Comparison of ENCODE assay signal across 16 cellular contexts in the genomic region with DNA sequence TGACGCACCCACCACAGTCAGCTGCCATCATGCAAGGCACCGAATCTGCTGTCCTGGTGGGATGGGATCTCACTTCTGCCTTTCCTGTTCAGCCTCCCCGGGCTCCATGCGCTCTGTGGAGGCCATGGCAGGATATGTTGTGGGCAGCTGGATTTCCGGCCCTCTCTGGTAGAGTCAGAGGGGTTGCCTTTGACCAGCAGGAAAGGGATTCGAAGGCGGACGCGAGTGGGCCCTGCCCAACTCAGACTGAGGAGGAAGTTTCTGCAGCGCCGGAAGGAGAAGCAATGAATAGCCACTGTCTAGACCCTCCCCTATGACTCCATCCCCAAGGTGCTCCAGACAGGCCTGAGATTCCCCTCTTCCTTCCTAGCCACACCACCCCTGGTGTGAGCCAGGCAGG. TPM values are rescaled to one million over a fixed set of nuclear protein-coding genes. Genes with fewer than 3 reads are reported as not detected.
DNase-seq lines count a peak whose midpoint lies in the region; ATAC-seq and TF ChIP-seq lines count a peak whose summit lies in the region.
"Had no signal": no experiment of that assay in that cellular context is flagged by ENCODE, and none has a peak within 500 bp of the region (broad histone marks: within the 10 kb centered on the region; RNA-seq: fewer than 3 reads in every experiment).

No MANE protein-coding gene starts in this region.

- H3K9ac ChIP-seq in neuronal stem cell (ENCODE audit: low read depth, low read length, poor library complexity): peak overlapping the region; percentile 3
- no peak overlapping the region for H3K9ac ChIP-seq in Karpas-422 (ENCODE audit: low read length)

- H3K36me3 Mint-ChIP-seq in glutamatergic neuron (ENCODE audit: unreplicated experiment): no peaks in the 10 kb centered on the region

- peak overlapping the region; percentile 63 for H3K23ac ChIP-seq in neuronal stem cell (ENCODE audit: low read depth, low read length, poor library complexity)

- peak overlapping the region; percentile 82 for H3K14ac ChIP-seq in neuronal stem cell (ENCODE audit: low read length)

- peaks cover 2 to 12% of the 10 kb centered on the region in 2 donors for H3K4me1 ChIP-seq in adrenal gland (replicated peaks in 1 of 2)
- H3K4me1 ChIP-seq in neuronal stem cell (ENCODE audit: control insufficient read depth in 2 of 2, insufficient read depth in 1 of 2, low read depth in 1 of 2, low read length in 2 of 2): peaks cover 0 to 10% of the 10 kb centered on the region in 2 donors
- peaks cover 2 to 13% (median 8%) of the 10 kb centered on the region in 4 donors for H3K4me1 ChIP-seq in transverse colon
- no peaks in the 10 kb centered on the region for H3K4me1 ChIP-seq in HAP-1
- peaks cover 2% of the 10 kb centered on the region; the same call in 1 of the 2 replicates for H3K4me1 ChIP-seq in Karpas-422 (ENCODE audit: low read length)
- H3K4me1 ChIP-seq: colonic mucosa had no signal

- H2AFZ ChIP-seq in neuronal stem cell (ENCODE audit: low read length) (no peak overlapping the region), Karpas-422 (ENCODE audit: low read length) (no peak overlapping the region)

- H4K91ac ChIP-seq in neuronal stem cell (ENCODE audit: low read depth, low read length, poor library complexity): peak overlapping the region; percentile 13

- ATAC-seq in activated CD4-positive, CD25-positive, alpha-beta regulatory T cell treated with anti-CD3 and anti-CD28 coated beads, Interleukin-2, amount 50 U/mL, for 24 hours: no peak
- ATAC-seq: Panc1 had no signal

- no peaks in the 10 kb centered on the region for H3K79me1 ChIP-seq in neuronal stem cell (ENCODE audit: low read depth, low read length)

- no peak for TF ChIP-seq EP300 in transverse colon (IDR thresholded peaks at IDR 0.05; ENCODE audit: low read depth)

- DNase-seq in adrenal gland (peak in 4 of 7 donors; percentile 32 to 71 (median 58)), glutamatergic neuron (peak; percentile 4), neuronal stem cell (ENCODE audit: low spot score) (no peak), transverse colon (no peak), HAP-1 (ENCODE audit: low spot score in 2 of 2) (no peak), Karpas-422 (no peak)
- DNase-seq: colonic mucosa, DMS79 treated with DMSO at 0.1 percent for 48 hours, NCI-H2029 treated with DMSO at 0.1 percent for 48 hours, NCI-H748 treated with DMSO at 0.1 percent for 48 hours had no signal

- H3K9me2 ChIP-seq in Karpas-422 (replicated peaks; ENCODE audit: insufficient read depth, low read length): no peaks in the 10 kb centered on the region

- no peak overlapping the region for H3K27ac Mint-ChIP-seq in glutamatergic neuron (ENCODE audit: unreplicated experiment)
- H3K27ac Mint-ChIP-seq: activated T-helper 2 cell treated with anti-CD3 and anti-CD28 coated beads, Interferon-gamma antibody, Interleukin-2, Interleukin-4, amounts not matched to agents 10 μg/mL and 5 μg/mL and 100 μg/mL, durations not matched to agents 14 hours and 24 hours and 36 hours had no signal

- peaks cover 4% of the 10 kb centered on the region for H3K27me3 Mint-ChIP-seq in glutamatergic neuron (ENCODE audit: unreplicated experiment)

- H3K27me3 ChIP-seq in adrenal gland (no peaks in the 10 kb centered on the region), neuronal stem cell (ENCODE audit: control insufficient read depth in 3 of 3, insufficient read depth in 3 of 3, low read depth in 1 of 3, low read length in 3 of 3) (peaks cover 0 to 37% (median 0%) of the 10 kb centered on the region in 3 experiments), transverse colon (no peaks in the 10 kb centered on the region), HAP-1 (ENCODE audit: low read depth) (no peaks in the 10 kb centered on the region), Karpas-422 (ENCODE audit: low read length) (no peaks in the 10 kb centered on the region)
- H3K27me3 ChIP-seq: colonic mucosa, pancreas had no signal

- H4K8ac ChIP-seq in neuronal stem cell (ENCODE audit: low read depth, low read length): no peak overlapping the region

- H3K4me1 Mint-ChIP-seq in glutamatergic neuron (ENCODE audit: low read depth, unreplicated experiment): peaks cover 7% of the 10 kb centered on the region

- no peaks in the 10 kb centered on the region for H3K9me3 ChIP-seq in adrenal gland (replicated peaks in 1 of 3)
- no peaks in the 10 kb centered on the region for H3K9me3 ChIP-seq in neuronal stem cell (replicated peaks in 1 of 2; ENCODE audit: control insufficient read depth in 2 of 2, insufficient read depth in 1 of 2, low read depth in 1 of 2, low read length in 2 of 2)
- no peaks in the 10 kb centered on the region for H3K9me3 ChIP-seq in transverse colon
- no peaks in the 10 kb centered on the region for H3K9me3 ChIP-seq in HAP-1
- H3K9me3 ChIP-seq in Karpas-422 (ENCODE audit: low read length): no peaks in the 10 kb centered on the region
- H3K9me3 ChIP-seq: colonic mucosa, pancreas had no signal

- H3K4me3 Mint-ChIP-seq in glutamatergic neuron (ENCODE audit: unreplicated experiment): no peak overlapping the region

- in situ Hi-C loops in transverse colon (cut with MboI; ENCODE audit: low pct_ligation_motif_present in 1 of 4, low pct_unique_long_range_greater_than_20kb in 1 of 4, low sequenced_read_pairs in 3 of 4) (no loop called here), HAP-1 (cut with MboI; ENCODE audit: low sequenced_read_pairs) (no loop called here)

- H3K79me2 ChIP-seq in Karpas-422 (ENCODE audit: low read length): no peaks in the 10 kb centered on the region

- H3K9me3 Mint-ChIP-seq in glutamatergic neuron (ENCODE audit: unreplicated experiment): peaks cover 2% of the 10 kb centered on the region
- H3K9me3 Mint-ChIP-seq: activated T-helper 2 cell treated with anti-CD3 and anti-CD28 coated beads, Interferon-gamma antibody, Interleukin-2, Interleukin-4, amounts not matched to agents 10 μg/mL and 5 μg/mL and 100 μg/mL, durations not matched to agents 14 hours and 24 hours and 36 hours had no signal

- no peak overlapping the region for H3K4me3 ChIP-seq in adrenal gland
- H3K4me3 ChIP-seq in neuronal stem cell (ENCODE audit: low read length in 2 of 2): no peak overlapping the region
- no peak overlapping the region for H3K4me3 ChIP-seq in transverse colon
- H3K4me3 ChIP-seq in HAP-1: no peak overlapping the region
- no peak overlapping the region for H3K4me3 ChIP-seq in Karpas-422 (ENCODE audit: low read length)
- H3K4me3 ChIP-seq: colonic mucosa, pancreas had no signal

- H3K4me2 ChIP-seq in neuronal stem cell (ENCODE audit: insufficient read depth, low read length, poor library complexity, severe bottlenecking): no peak overlapping the region
- no peak overlapping the region for H3K4me2 ChIP-seq in Karpas-422 (ENCODE audit: low read depth, low read length, poor library complexity, severe bottlenecking)

- H2BK120ac ChIP-seq in neuronal stem cell (ENCODE audit: low read depth, low read length): peak overlapping the region; percentile 36

- intact Hi-C loops in adrenal gland (cut with DNase I): no loop called here
- intact Hi-C loops in transverse colon (cut with DNase I; ENCODE audit: low total_unique reads): no loop called here

- H3K36me3 ChIP-seq in adrenal gland (replicated peaks in 1 of 2) (no peaks in the 10 kb centered on the region), neuronal stem cell (replicated peaks in 1 of 2; ENCODE audit: control insufficient read depth in 2 of 2, insufficient read depth in 2 of 2, low read length in 2 of 2) (no peaks in the 10 kb centered on the region), transverse colon (no peaks in the 10 kb centered on the region), HAP-1 (replicated peaks) (no peaks in the 10 kb centered on the region), Karpas-422 (ENCODE audit: insufficient read depth, low read length) (no peaks in the 10 kb centered on the region)
- H3K36me3 ChIP-seq: colonic mucosa, pancreas had no signal

- H4K20me1 ChIP-seq in Karpas-422 (ENCODE audit: insufficient read depth, low read depth, low read length): no peaks in the 10 kb centered on the region

- H3K18ac ChIP-seq in neuronal stem cell (ENCODE audit: low read length): peak overlapping the region; percentile 92

- no peak overlapping the region for H2BK5ac ChIP-seq in neuronal stem cell (ENCODE audit: low read length)

- H3K4ac ChIP-seq in neuronal stem cell (ENCODE audit: low read length): no peak overlapping the region

- TF ChIP-seq CTCF in adrenal gland (IDR thresholded peaks at IDR 0.05): no peak
- no peak for TF ChIP-seq CTCF in glutamatergic neuron (IDR thresholded peaks at IDR 0.05; ENCODE audit: partially characterized antibody, unreplicated experiment)
- no peak for TF ChIP-seq CTCF in transverse colon (IDR thresholded peaks at IDR 0.05)

- peak overlapping the region; percentile 78 for H2BK15ac ChIP-seq in neuronal stem cell (ENCODE audit: low read length)

- H3K27ac ChIP-seq in adrenal gland (peak overlapping the region in 3 of 5 donors; percentile 17 to 67 (median 43)), neuronal stem cell (replicated peaks; ENCODE audit: low read length) (no peak overlapping the region), transverse colon (peak overlapping the region; percentile 68 to 82 (median 74)), Karpas-422 (ENCODE audit: low read length) (no peak overlapping the region)
- H3K27ac ChIP-seq: C4-2B, colonic mucosa, epithelial cell of prostate, pancreas had no signal

- 73 to 89% (median 74%) methylated on average over 9 to 11 of the region's 11 CpGs; no CpG with 5 or more reads in 1 of the 4 donors for WGBS in adrenal gland, 4 donors
- WGBS in neuronal stem cell (ENCODE audit: extremely low coverage in 2 of 2, insufficient read length in 2 of 2, insufficient replicate concordance in 1 of 2), 2 donors: no CpG with 5 or more reads among the region's 11 CpGs
- 88 to 94% methylated on average over 7 to 11 of the region's 11 CpGs for WGBS in transverse colon (ENCODE audit: low coverage in 1 of 2), 2 donors

- H2BK12ac ChIP-seq in neuronal stem cell (ENCODE audit: low read length): peak overlapping the region; percentile 46

- TF ChIP-seq POLR2A in adrenal gland (IDR thresholded peaks at IDR 0.05) (no peak), transverse colon (IDR thresholded peaks at IDR 0.05) (no peak)

- H2AK5ac ChIP-seq in neuronal stem cell (ENCODE audit: low read depth, low read length): peak overlapping the region; percentile 69

RNA-seq across cellular contexts. Expression of gene GADD45G, which starts 35.6 kb away (rescaled TPM):
- 100 to 1,000 TPM in 4 of 8 donors, 10 to 100 TPM in 4; 33.7 to 180 (median 93.3) TPM for total RNA-seq in adrenal gland
- 100 to 1,000 TPM in 2 of 3 donors, 1 to 10 TPM in 1; 3.3 to 294 (median 190) TPM for polyA plus RNA-seq in adrenal gland
- 124 TPM for total RNA-seq in glutamatergic neuron (ENCODE audit: unreplicated experiment)
- 0.79 TPM for polyA plus RNA-seq in neuronal stem cell (2013, experiment 1 of 2)
- polyA plus RNA-seq in neuronal stem cell (2013, experiment 2 of 2): 0.61 TPM
- 10 to 100 TPM in 2 of 4 donors, 1 to 10 TPM in 2; 8.4 to 12.7 (median 10.3) TPM for total RNA-seq in transverse colon
- total RNA-seq in Karpas-422 (2014; rRNA removed; shearing (Covaris generic); ENCODE audit: low replicate concordance): not detected in 2 replicates

Comparison
In these comparisons a context has a peak if more than half of its experiments do, and no peak if none do; other contexts are left out.
1. DNase-seq: peak in adrenal gland (4 of 7) and glutamatergic neuron (single experiment); none in neuronal stem cell (single experiment), transverse colon (single experiment), HAP-1 (0 of 2) and Karpas-422 (single experiment).
2. H3K27ac ChIP-seq: peak in adrenal gland (3 of 5) and transverse colon (4 of 4); none in neuronal stem cell (single experiment) and Karpas-422 (single experiment).